In genomic region chr1:214349008-214349407, GRCh38 we compare ENCODE assay signal across 30 cellular contexts.
"Had no signal": no experiment of that assay in that cellular context is flagged by ENCODE, and none has a peak within 500 bp of the region (broad histone marks: within the 10 kb centered on the region; RNA-seq: fewer than 3 reads in every experiment).

No MANE protein-coding gene starts in this region.

- H3K4me1 ChIP-seq: left lung, right lobe of liver, thyroid gland, upper lobe of right lung had no signal

- H3K9me3 ChIP-seq: right lobe of liver, thyroid gland, upper lobe of right lung had no signal

- H3K27ac ChIP-seq: left lung, right lobe of liver, skin epidermis, thyroid gland, upper lobe of right lung had no signal

- H3K27me3 Mint-ChIP-seq: activated CD4-positive, alpha-beta memory T cell treated with anti-CD3 and anti-CD28 coated beads, Interleukin-2, amount 10 ng/mL, durations not matched to agents 7 days and 5 days; central memory CD8-positive, alpha-beta T cell; naive thymus-derived CD8-positive, alpha-beta T cell; stimulated activated naive CD8-positive, alpha-beta T cell treated with anti-CD3 and anti-CD28 coated beads, Interleukin-15, Interleukin-2, amounts not matched to agents 100 ng/mL and 50 ng/mL, for 24 hours; T-helper 17 cell had no signal

- H3K36me3 Mint-ChIP-seq: stimulated activated effector memory CD8-positive, alpha-beta T cell treated with anti-CD3 and anti-CD28 coated beads, Interleukin-12 subunit alpha, Interleukin-12 subunit beta, amount 100 ng/mL, for 72 hours had no signal

- H3K4me3 ChIP-seq: left lung, lung, right lobe of liver, skin epidermis, thyroid gland, upper lobe of right lung had no signal

- ATAC-seq: activated naive CD4-positive, alpha-beta T cell treated with anti-CD3 and anti-CD28 coated beads, Interleukin-2, amount 50 U/mL, for 72 hours; activated T-cell treated with anti-CD3 and anti-CD28 coated beads, Interleukin-2, amount 50 U/mL, for 4 hours; esophagus mucosa; left lung; naive thymus-derived CD8-positive, alpha-beta T cell; right lobe of liver; stimulated activated effector memory CD8-positive, alpha-beta T cell treated with anti-CD3 and anti-CD28 coated beads, Interleukin-12 subunit alpha, Interleukin-12 subunit beta, amount 100 ng/mL, for 72 hours; T-helper 17 cell had no signal

- H3K27ac Mint-ChIP-seq: activated CD4-positive, alpha-beta memory T cell treated with anti-CD3 and anti-CD28 coated beads, Interleukin-2, amount 10 ng/mL, durations not matched to agents 7 days and 5 days; activated CD4-positive, alpha-beta T cell treated with anti-CD3 and anti-CD28 coated beads, Interleukin-2, amount 10 ng/mL, durations not matched to agents 7 days and 5 days; activated naive CD4-positive, alpha-beta T cell treated with anti-CD3 and anti-CD28 coated beads, Interleukin-2, amount 50 U/mL, for 72 hours; activated T-helper 2 cell treated with anti-CD3 and anti-CD28 coated beads, Interferon-gamma antibody, Interleukin-2, Interleukin-4, amounts not matched to agents 10 μg/mL and 5 μg/mL and 100 μg/mL, durations not matched to agents 14 hours and 24 hours and 36 hours; dendritic cell treated with granulocyte-macrophage colony-stimulating factor and Interleukin-4, amounts not matched to agents 40 ng/mL and 50 ng/mL, for 4 days; endodermal cell; stimulated activated effector memory CD8-positive, alpha-beta T cell treated with anti-CD3 and anti-CD28 coated beads, Interleukin-12 subunit alpha, Interleukin-12 subunit beta, amount 100 ng/mL, for 72 hours; stimulated activated naive CD8-positive, alpha-beta T cell treated with anti-CD3 and anti-CD28 coated beads, Interleukin-15, Interleukin-2, amounts not matched to agents 100 ng/mL and 50 ng/mL, for 24 hours; T-helper 17 cell had no signal

- H3K27me3 ChIP-seq: left lung, right lobe of liver, thyroid gland, upper lobe of right lung had no signal

- H3K4me1 Mint-ChIP-seq: activated CD4-positive, alpha-beta memory T cell treated with anti-CD3 and anti-CD28 coated beads, Interleukin-2, amount 10 ng/mL, durations not matched to agents 7 days and 5 days; activated CD4-positive, alpha-beta T cell treated with anti-CD3 and anti-CD28 coated beads, Interleukin-2, amount 10 ng/mL, durations not matched to agents 7 days and 5 days; central memory CD8-positive, alpha-beta T cell; naive thymus-derived CD8-positive, alpha-beta T cell; stimulated activated effector memory CD8-positive, alpha-beta T cell treated with anti-CD3 and anti-CD28 coated beads, Interleukin-12 subunit alpha, Interleukin-12 subunit beta, amount 100 ng/mL, for 72 hours; T-helper 17 cell had no signal

- DNase-seq: activated CD4-positive, alpha-beta memory T cell treated with anti-CD3 and anti-CD28 coated beads, Interleukin-2, amount 10 ng/mL, durations not matched to agents 7 days and 5 days; activated CD4-positive, alpha-beta T cell treated with anti-CD3 and anti-CD28 coated beads for 1 hour; activated CD4-positive, alpha-beta T cell treated with anti-CD3 and anti-CD28 coated beads, Interleukin-2, amount 10 ng/mL, durations not matched to agents 7 days and 5 days; activated CD8-positive, alpha-beta memory T cell treated with anti-CD3 and anti-CD28 coated beads, Interleukin-2, amount 50 U/mL, for 48 hours; activated naive CD4-positive, alpha-beta T cell; activated T-cell treated with anti-CD3 and anti-CD28 coated beads, Interleukin-2, amount 50 U/mL, for 4 hours; foreskin fibroblast; head of caudate nucleus; hypothalamus; kidney glomerular epithelial cell; left lung; midbrain; naive thymus-derived CD8-positive, alpha-beta T cell; right lobe of liver; stimulated activated CD4-positive, alpha-beta T cell treated with anti-CD3 and anti-CD28 coated beads, Interleukin-12 subunit alpha, Interleukin-12 subunit beta, amount 100 ng/mL, for 4 hours; stimulated activated CD4-positive, alpha-beta T cell treated with anti-CD3 and anti-CD28 coated beads, Interleukin-4, amount 100 ng/mL, for 24 hours; substantia nigra; T-helper 17 cell; thyroid gland; upper lobe of right lung had no signal

- H3K36me3 ChIP-seq: left lung, right lobe of liver, thyroid gland had no signal

- H3K4me3 Mint-ChIP-seq: activated CD4-positive, alpha-beta memory T cell treated with anti-CD3 and anti-CD28 coated beads, Interleukin-2, amount 10 ng/mL, durations not matched to agents 7 days and 5 days; activated CD4-positive, alpha-beta T cell treated with anti-CD3 and anti-CD28 coated beads, Interleukin-2, amount 10 ng/mL, durations not matched to agents 7 days and 5 days; activated T-cell treated with anti-CD3 and anti-CD28 coated beads, Interleukin-2, amount 50 U/mL, for 4 hours; central memory CD8-positive, alpha-beta T cell; dendritic cell treated with granulocyte-macrophage colony-stimulating factor and Interleukin-4, amounts not matched to agents 40 ng/mL and 50 ng/mL, for 4 days; endodermal cell; naive thymus-derived CD8-positive, alpha-beta T cell; stimulated activated effector memory CD8-positive, alpha-beta T cell treated with anti-CD3 and anti-CD28 coated beads, Interleukin-12 subunit alpha, Interleukin-12 subunit beta, amount 100 ng/mL, for 72 hours; stimulated activated naive CD8-positive, alpha-beta T cell treated with anti-CD3 and anti-CD28 coated beads, Interleukin-15, Interleukin-2, amounts not matched to agents 100 ng/mL and 50 ng/mL, for 24 hours; T-helper 17 cell had no signal
